In the genomic region with DNA sequence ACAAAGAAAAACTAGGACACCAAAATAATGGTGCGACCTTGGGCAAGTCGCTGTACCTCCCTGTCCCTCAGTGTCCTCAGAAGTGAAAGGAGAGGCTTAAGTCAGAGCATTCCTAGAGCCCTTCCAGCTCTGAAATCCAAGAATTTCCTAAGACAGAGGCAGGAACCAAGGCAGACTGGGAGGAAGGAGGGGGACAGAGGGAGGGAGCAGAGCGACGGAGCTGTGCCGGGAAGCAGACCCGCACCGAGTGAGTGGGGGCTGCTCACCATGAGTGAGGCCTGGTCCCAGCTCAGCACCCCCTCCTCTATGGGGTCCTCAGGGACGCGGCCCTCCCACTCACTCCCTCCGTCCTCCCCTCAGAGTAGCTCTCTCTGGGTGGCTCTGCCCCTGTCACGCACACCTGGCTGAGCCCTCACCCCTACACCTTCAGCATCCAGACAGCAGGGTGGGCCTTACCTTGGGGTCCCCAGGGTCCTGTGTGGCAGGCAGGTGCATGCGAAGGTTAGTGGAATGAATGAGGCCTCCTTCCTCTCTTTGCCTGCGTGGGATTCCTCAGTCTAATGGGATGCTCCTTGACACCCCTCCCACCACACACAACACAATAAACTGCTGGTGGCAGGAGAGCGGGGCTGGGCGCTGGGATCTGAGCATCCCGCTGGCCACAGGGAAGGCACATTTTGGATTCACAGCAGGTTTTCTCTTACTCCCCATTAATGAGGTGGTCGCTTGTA, we compare ENCODE assay signal across 13 cellular contexts. TPM values are rescaled to one million over a fixed set of nuclear protein-coding genes. Genes with fewer than 3 reads are reported as not detected.
A peak's percentile ranks its signal among the peaks of the same experiment; 100 is the strongest.
DNase-seq lines count a peak whose midpoint lies in the region; ATAC-seq and TF ChIP-seq lines count a peak whose summit lies in the region.
"Had no signal": no experiment of that assay in that cellular context is flagged by ENCODE, and none has a peak within 500 bp of the region (broad histone marks: within the 10 kb centered on the region; RNA-seq: fewer than 3 reads in every experiment).

No MANE protein-coding gene starts in this region.

- H3F3A ChIP-seq in GM23248 (ENCODE audit: insufficient read depth), result no peaks in the 10 kb centered on the region; the same call in 1 of the 2 replicates
- H3F3A ChIP-seq in PC-9 (ENCODE audit: insufficient read depth, low read depth), result no peaks in the 10 kb centered on the region; the same call in 1 of the 2 replicates

- H3K4me1 ChIP-seq in GM23248 (ENCODE audit: insufficient read depth), result peaks cover 13% of the 10 kb centered on the region; the same call in 1 of the 2 replicates
- peaks cover 22% of the 10 kb centered on the region for H3K4me1 ChIP-seq in iPS-20b (ENCODE audit: insufficient read depth, low read length)
- peaks cover 0 to 48% (median 45%) of the 10 kb centered on the region in 4 donors for H3K4me1 ChIP-seq in sigmoid colon
- H3K4me1 ChIP-seq in PC-9 (replicated peaks; ENCODE audit: insufficient read depth), result no peaks in the 10 kb centered on the region; the same call in 1 of the 2 replicates

- CTCF ChIA-PET in PC-9 (lab: Charles Lee), result no interaction called here

- DNase-seq in GM23248 (no peak), astrocyte of the spinal cord (ENCODE audit: low read depth, low spot score) (no peak), sigmoid colon (no peak), AG08396 (ENCODE audit: low spot score) (no peak), PC-9 (no peak), HK-2 (ENCODE audit: unreplicated experiment) (no peak)
- DNase-seq: activated CD4-positive, alpha-beta T cell treated with anti-CD3 and anti-CD28 coated beads, Interleukin-2, amount 50 U/mL, for 1 hour; head of caudate nucleus; NCI-H1694 had no signal

- ATAC-seq in HG03469 (IDR thresholded peaks at IDR 0.05; ENCODE audit: unreplicated experiment), result no peak

- H3K9me2 ChIP-seq in GM23248 (ENCODE audit: insufficient read depth) (no peaks in the 10 kb centered on the region), PC-9 (ENCODE audit: insufficient read depth) (no peaks in the 10 kb centered on the region)

- no TSS peak for BruUV-seq in PC-9 (replicated peaks; lab: Mats Ljungman, UMichigan)

- TF ChIP-seq CTCF in astrocyte of the spinal cord (IDR thresholded peaks at IDR 0.05; ENCODE audit: low read depth, low read length) (no peak), sigmoid colon (IDR thresholded peaks at IDR 0.05) (no peak), PC-9 (conservative IDR thresholded peaks at IDR 0.05) (no peak)

- TF ChIP-seq POLR2A in sigmoid colon (IDR thresholded peaks at IDR 0.05), result no peak

- H3K27me3 ChIP-seq in GM23248 (replicated peaks; ENCODE audit: insufficient read depth) (peaks cover 5% of the 10 kb centered on the region), iPS-20b (ENCODE audit: insufficient read depth, low read length) (peaks cover 81% of the 10 kb centered on the region), sigmoid colon (no peaks in the 10 kb centered on the region), PC-9 (ENCODE audit: insufficient read depth, low read depth) (peaks cover 82% of the 10 kb centered on the region)
- H3K27me3 ChIP-seq: pancreas had no signal

- 59 to 61% methylated on average over 17 of the region's 17 CpGs for WGBS in GM23248 (ENCODE audit: low coverage in 1 of 2, low lambda C conversion rate in 2 of 2, missing lambda C conversion rate in 2 of 2), 2 experiments
- WGBS in sigmoid colon, 2 donors, result 65 to 71% methylated on average over 17 of the region's 17 CpGs

- H3K9ac ChIP-seq in GM23248 (peak overlapping the region; percentile 90), iPS-20b (ENCODE audit: low read depth, low read length) (no peak overlapping the region; the same call in 1 of the 2 replicates)

- intact Hi-C loops in sigmoid colon (cut with DNase I) (loop anchor here (2.0 kb wide), 1 partner anchor 24 kb away; no protein-coding TSS in a partner anchor), PC-9 (cut with micrococcal nuclease; ENCODE audit: unreplicated experiment) (no loop called here)

- H3K79me2 ChIP-seq in GM23248 (ENCODE audit: insufficient read depth) (no peaks in the 10 kb centered on the region), PC-9 (ENCODE audit: low read depth) (no peaks in the 10 kb centered on the region)

- H4K20me1 ChIP-seq in GM23248 (ENCODE audit: insufficient read depth) (no peaks in the 10 kb centered on the region), PC-9 (ENCODE audit: insufficient read depth) (0 out of 2 replicates have a peak, but pooled peaks cover 3% of the 10 kb centered on the region)

- H2AFZ ChIP-seq in GM23248 (peak overlapping the region; percentile 93), PC-9 (no peak overlapping the region)

- H3K36me3 ChIP-seq in GM23248 (ENCODE audit: low read depth), result no peaks in the 10 kb centered on the region
- H3K36me3 ChIP-seq in iPS-20b (ENCODE audit: insufficient read depth, low read depth, low read length), result no peaks in the 10 kb centered on the region
- no peaks in the 10 kb centered on the region for H3K36me3 ChIP-seq in sigmoid colon
- H3K36me3 ChIP-seq in PC-9 (ENCODE audit: low read depth), result no peaks in the 10 kb centered on the region
- H3K36me3 ChIP-seq: pancreas had no signal

- POLR2A ChIA-PET in PC-9 (lab: Charles Lee; ENCODE audit: unreplicated experiment), result no interaction called here

- no peaks in the 10 kb centered on the region for H3K9me3 ChIP-seq in GM23248 (ENCODE audit: low read depth)
- H3K9me3 ChIP-seq in iPS-20b (ENCODE audit: insufficient read depth, low read depth, low read length), result no peaks in the 10 kb centered on the region
- H3K9me3 ChIP-seq in sigmoid colon, result no peaks in the 10 kb centered on the region
- no peaks in the 10 kb centered on the region for H3K9me3 ChIP-seq in PC-9 (ENCODE audit: insufficient read depth, low read depth)
- H3K9me3 ChIP-seq: pancreas had no signal

- TF ChIP-seq EP300 in sigmoid colon (IDR thresholded peaks at IDR 0.05), result no peak

- in situ Hi-C loops in GM23248 (cut with MboI) (no loop called here), astrocyte of the spinal cord (cut with HindIII; ENCODE audit: low sequenced_read_pairs) (no loop called here)

- no peak overlapping the region for H3K27ac ChIP-seq in GM23248
- no peak overlapping the region for H3K27ac ChIP-seq in iPS-20b (ENCODE audit: low read length)
- H3K27ac ChIP-seq in sigmoid colon, result peak overlapping the region; percentile 93 to 95 (median 94)
- no peak overlapping the region for H3K27ac ChIP-seq in PC-9

- H3K4me3 ChIP-seq in GM23248 (peak overlapping the region; percentile 98; the same call in 1 of the 2 replicates), astrocyte of the spinal cord (ENCODE audit: low read depth, low read length) (peak overlapping the region; percentile 59), iPS-20b (ENCODE audit: low read length) (peak overlapping the region; percentile 85), sigmoid colon (peak overlapping the region in 3 of 4 donors; percentile 60 to 77 (median 68)), PC-9 (no peak overlapping the region)

- H3K4me2 ChIP-seq in GM23248 (ENCODE audit: unreplicated experiment), result peak overlapping the region; percentile 100
- H3K4me2 ChIP-seq in PC-9, result no peak overlapping the region

RNA-seq across cellular contexts. Expression of a gene that starts 4.6 kb away (rescaled TPM):
- total RNA-seq in GM23248 (2014; rRNA removed; shearing (Covaris generic)), result 32.2 and 34.0 TPM in 2 replicates
- polyA plus RNA-seq in GM23248 (2016; fragmentation: Nextera tagmentation; extraction: Ambion mirVana) (19.8 and 22.4 TPM in 2 replicates), sigmoid colon (10 to 100 TPM in 1 of 3 donors, 1 to 10 TPM in 2; 4.2 to 15.6 (median 9.5) TPM)
- total RNA-seq in sigmoid colon (10 to 100 TPM; 38.8 to 63.1 (median 51.6) TPM), PC-9 (2021) (4.6 and 5.7 TPM in 2 replicates)

RNA-seq across cellular contexts. Expression of a gene that starts 20.8 kb away (rescaled TPM):
- 120 and 139 TPM in 2 replicates for total RNA-seq in GM23248 (2014; rRNA removed; shearing (Covaris generic))
- polyA plus RNA-seq in GM23248 (2016; fragmentation: Nextera tagmentation; extraction: Ambion mirVana), result 48.0 and 51.3 TPM in 2 replicates
- total RNA-seq in sigmoid colon, result 10 to 100 TPM; 14.3 to 36.3 (median 18.9) TPM
- polyA plus RNA-seq in sigmoid colon, result 10 to 100 TPM in 1 of 3 donors, 1 to 10 TPM in 2; 5.4 to 27.9 (median 5.5) TPM
- total RNA-seq in PC-9 (2021), result 47.4 and 54.9 TPM in 2 replicates

RNA-seq across cellular contexts. Expression of a gene that starts 26.1 kb away (rescaled TPM):
- 69.7 and 74.9 TPM in 2 replicates for total RNA-seq in GM23248 (2014; rRNA removed; shearing (Covaris generic))
- polyA plus RNA-seq in GM23248 (2016; fragmentation: Nextera tagmentation; extraction: Ambion mirVana), result 40.7 and 40.9 TPM in 2 replicates
- 10 to 100 TPM; 25.8 to 34.6 (median 30.2) TPM for total RNA-seq in sigmoid colon
- 10 to 100 TPM; 18.3 to 34.6 (median 19.8) TPM for polyA plus RNA-seq in sigmoid colon
- total RNA-seq in PC-9 (2021), result 45.8 and 49.4 TPM in 2 replicates

RNA-seq across cellular contexts. Expression of a gene that starts 42.8 kb away (rescaled TPM):
- total RNA-seq in GM23248 (2014; rRNA removed; shearing (Covaris generic)), result not detected in 2 replicates
- polyA plus RNA-seq in GM23248 (2016; fragmentation: Nextera tagmentation; extraction: Ambion mirVana) (not detected in 2 replicates), sigmoid colon (not detected)
- total RNA-seq in sigmoid colon (not detected), PC-9 (2021) (not detected in 2 replicates)
- total RNA-seq: pancreas, RPMI7951 had no signal
- polyA plus RNA-seq: pancreas had no signal

Comparison
In these comparisons a context has a peak if more than half of its experiments do, and no peak if none do; other contexts are left out.
1. H3K27ac ChIP-seq: peak in sigmoid colon (4 of 4); none in GM23248 (single experiment), iPS-20b (single experiment) and PC-9 (single experiment).